Comparison of ENCODE assay signal across 4 cellular contexts in genomic region chr2:124308319-124309062, GRCh38.
"Had no signal": no experiment of that assay in that cellular context is flagged by ENCODE, and none has a peak within 500 bp of the region (broad histone marks: within the 10 kb centered on the region; RNA-seq: fewer than 3 reads in every experiment).

No MANE protein-coding gene starts in this region.

- DNase-seq: H9, HCEC 1CT, IMR-90 had no signal

- H3K4me2 ChIP-seq: GM23338 had no signal

- H3K4me3 ChIP-seq: GM23338 had no signal

- ATAC-seq: GM23338 had no signal

- H2AFZ ChIP-seq: GM23338 had no signal
